12 cellular contexts compared by ENCODE assay signal in the genomic region with DNA sequence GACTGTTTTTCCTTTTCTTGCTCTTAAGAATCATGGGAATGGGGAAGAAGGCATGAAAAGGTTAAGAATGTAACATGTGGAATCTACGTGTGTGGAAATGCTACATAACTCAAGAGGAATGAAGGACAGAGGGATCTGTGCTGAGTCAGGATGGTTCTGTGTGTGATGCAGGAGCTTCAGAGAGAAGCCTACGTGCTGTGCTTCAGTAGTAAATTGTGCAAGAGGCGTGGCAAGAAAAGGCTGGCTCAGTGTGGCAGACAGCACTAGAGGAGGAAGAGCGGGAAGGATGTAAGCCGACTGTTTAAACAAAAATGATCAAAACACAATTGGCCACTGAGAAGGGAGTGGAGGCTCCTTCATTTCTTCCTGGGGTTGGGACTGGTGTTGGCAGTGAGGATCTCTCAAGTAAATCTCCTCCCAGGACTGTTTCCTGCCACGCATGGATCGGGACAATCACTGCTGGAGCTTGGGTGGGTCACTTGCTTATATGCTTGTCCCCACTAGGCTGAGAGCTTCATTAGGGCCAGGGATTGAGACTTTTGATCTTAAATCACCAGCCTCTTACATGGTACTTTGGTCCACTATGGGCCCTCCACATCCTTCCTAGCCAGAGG. TPM values are rescaled to one million over a fixed set of nuclear protein-coding genes. Genes with fewer than 3 reads are reported as not detected.
DNase-seq lines count a peak whose midpoint lies in the region; ATAC-seq and TF ChIP-seq lines count a peak whose summit lies in the region.
"Had no signal": no experiment of that assay in that cellular context is flagged by ENCODE, and none has a peak within 500 bp of the region (broad histone marks: within the 10 kb centered on the region; RNA-seq: fewer than 3 reads in every experiment).

No MANE protein-coding gene starts in this region.

- no peaks in the 10 kb centered on the region for H3K27me3 ChIP-seq in AG04450 (ENCODE audit: control insufficient read depth, insufficient read depth, low read length)

- POLR2A ChIA-PET in AG04450 (lab: Yijun Ruan, JAX) = interaction anchor here (0.5 to 2.2 kb wide), 8 partner anchors 8 to 138 kb away, joined by 3 to 11 read pairs (median 4); no protein-coding TSS in a partner anchor

- peak overlapping the region; percentile 95 for H3K27ac ChIP-seq in AG04450 (ENCODE audit: low read depth, low read length)

- no peak for TF ChIP-seq CTCF in AG04450 (IDR thresholded peaks at IDR 0.05; ENCODE audit: low read depth, low read length)
- no peak for TF ChIP-seq CTCF in choroid plexus epithelial cell (conservative IDR thresholded peaks at IDR 0.05; ENCODE audit: low read depth, low read length)

- intact Hi-C loops in left colon (cut with DNase I, micrococcal nuclease) = no loop called here

- no peak overlapping the region for H3K4me3 ChIP-seq in AG04450 (ENCODE audit: low read depth, low read length)
- H3K4me3 ChIP-seq in choroid plexus epithelial cell (ENCODE audit: low read depth, low read length) = no peak overlapping the region

- ATAC-seq in left colon = peak; percentile 82
- no peak for ATAC-seq in GM19035 (IDR thresholded peaks at IDR 0.05; ENCODE audit: unreplicated experiment)
- no peak for ATAC-seq in GM21529 (IDR thresholded peaks at IDR 0.05; ENCODE audit: unreplicated experiment)
- ATAC-seq: stimulated activated naive B cell treated with anti-CD40 and anti-IgM and Interleukin-4, amounts not matched to agents 10 μg/mL and 1 μg/mL and 100 μg/mL, for 72 hours had no signal

- DNase-seq in AG04450 (ENCODE audit: low read depth, low spot score) (peak; percentile 96), M059J (ENCODE audit: low read depth) (peak; percentile 83), choroid plexus epithelial cell (ENCODE audit: low read depth) (peak; percentile 99), left colon (peak; percentile 37 to 60), cerebellum (ENCODE audit: low spot score) (no peak), C1 segment of cervical spinal cord (lab: John Stamatoyannopoulos, UW) (no peak)
- DNase-seq: BE2C; NCI-H1930; stimulated activated naive B cell treated with anti-CD40 and anti-IgM and Interleukin-4, amounts not matched to agents 10 μg/mL and 1 μg/mL and 100 μg/mL, for 72 hours had no signal

- H3K9me3 ChIP-seq in AG04450 (ENCODE audit: control insufficient read depth, insufficient read depth, low read length) = no peaks in the 10 kb centered on the region; the same call in 1 of the 2 replicates
- H3K9me3 ChIP-seq: BE2C had no signal

- CTCF ChIA-PET in AG04450 (lab: Charles Lee) = interaction anchor here (2.5 to 9.4 kb wide), 2 partner anchors 26 to 32 kb away, joined by 18 to 77 read pairs; no protein-coding TSS in a partner anchor

RNA-seq across cellular contexts. Expression of gene BASP1, which starts 59.4 kb away (rescaled TPM):
- polyA plus RNA-seq in AG04450 (2011; rRNA removed) = 181 and 227 TPM in 2 replicates
- 32.9 and 47.9 TPM in 2 replicates for polyA minus RNA-seq in AG04450 (2011; rRNA and poly(A)+ RNA removed)
- 86.0 and 126 TPM in 2 replicates for total RNA-seq in M059J (2014; rRNA removed; shearing (Covaris generic))
- total RNA-seq in left colon = 1 to 10 TPM; 3.7 to 5.0 TPM
- 210 TPM for total RNA-seq in cerebellum
- total RNA-seq: T-helper 2 cell treated with Interferon-gamma antibody and Interleukin-4, amounts not matched to agents 100 ng/mL and 5 ng/mL, for 36 hours had no signal

Comparison
In these comparisons a context has a peak if more than half of its experiments do, and no peak if none do; other contexts are left out.
1. DNase-seq: peak in AG04450 (single experiment), M059J (single experiment), choroid plexus epithelial cell (single experiment) and left colon (2 of 2); none in cerebellum (single experiment) and C1 segment of cervical spinal cord (0 of 14).
2. RNA of gene BASP1, which starts 59.4 kb away (total RNA-seq): 210 TPM in cerebellum (single experiment) and 86.0 to 126 TPM in M059J; 3.7 to 5.0 TPM in left colon; every median in the first group is over 10 times any median in the second.